ENCODE assay signal across 11 cellular contexts in the genomic region with DNA sequence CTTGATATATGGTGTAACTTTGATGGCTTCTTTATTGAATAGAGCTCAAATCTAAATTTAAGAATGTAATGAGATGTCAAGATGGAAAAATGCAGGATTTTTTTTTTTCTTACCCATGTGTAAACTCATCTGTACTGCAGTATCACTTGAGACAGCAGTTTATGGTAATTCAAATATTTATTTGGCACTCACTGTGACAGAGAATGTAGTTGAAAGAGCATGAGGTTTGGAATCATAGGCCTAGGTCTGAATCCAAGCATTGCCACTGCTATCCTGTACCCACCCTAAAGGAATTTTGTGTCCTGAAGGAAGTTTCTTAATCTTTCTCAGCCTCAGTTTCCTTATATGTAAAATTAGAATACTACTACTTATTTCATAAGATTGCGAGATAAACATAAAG. TPM values are rescaled to one million over a fixed set of nuclear protein-coding genes. Genes with fewer than 3 reads are reported as not detected.
DNase-seq lines count a peak whose midpoint lies in the region; ATAC-seq and TF ChIP-seq lines count a peak whose summit lies in the region.
"Had no signal": no experiment of that assay in that cellular context is flagged by ENCODE, and none has a peak within 500 bp of the region (broad histone marks: within the 10 kb centered on the region; RNA-seq: fewer than 3 reads in every experiment).

No MANE protein-coding gene starts in this region.

- H3F3A ChIP-seq in SU-DHL-6 (ENCODE audit: insufficient read depth): peaks cover 11% of the 10 kb centered on the region; the same call in 1 of the 2 replicates

- H3K4me1 ChIP-seq in left ventricle myocardium inferior (peaks cover 81% of the 10 kb centered on the region), right cardiac atrium (ENCODE audit: control insufficient read depth, insufficient read depth, low read length) (no peaks in the 10 kb centered on the region), hepatocyte (ENCODE audit: insufficient read depth) (peaks cover 10% of the 10 kb centered on the region), upper lobe of left lung (peaks cover 41 to 61% (median 45%) of the 10 kb centered on the region in 4 donors)

- TF ChIP-seq CTCF in left ventricle myocardium inferior (IDR thresholded peaks at IDR 0.05; ENCODE audit: borderline replicate concordance): no peak
- no peak for TF ChIP-seq CTCF in SU-DHL-6 (IDR thresholded peaks at IDR 0.05; ENCODE audit: insufficient read depth, low read length, poor library complexity, severe bottlenecking)
- no peak for TF ChIP-seq CTCF in hepatocyte (IDR thresholded peaks at IDR 0.05; ENCODE audit: poor library complexity)
- no peak for TF ChIP-seq CTCF in upper lobe of left lung (IDR thresholded peaks at IDR 0.05)

- H2AFZ ChIP-seq in SU-DHL-6 (ENCODE audit: low read depth, low read length, severe bottlenecking): no peak overlapping the region
- no peak overlapping the region for H2AFZ ChIP-seq in hepatocyte

- WGBS in right cardiac atrium: 98% methylated on average over 1 of the region's 1 CpG
- 90% methylated on average over 1 of the region's 1 CpG for WGBS in hepatocyte (ENCODE audit: low lambda C conversion rate, missing lambda C conversion rate)
- WGBS in upper lobe of left lung, 2 donors: 67 to 70% methylated on average over 1 of the region's 1 CpG

- peaks cover 4% of the 10 kb centered on the region for H3K36me3 ChIP-seq in left ventricle myocardium inferior
- 0 out of 2 replicates have a peak, but pooled peaks cover 5% of the 10 kb centered on the region for H3K36me3 ChIP-seq in SU-DHL-6 (ENCODE audit: low read length)
- no peaks in the 10 kb centered on the region for H3K36me3 ChIP-seq in hepatocyte (replicated peaks; ENCODE audit: insufficient read depth, low read depth)
- H3K36me3 ChIP-seq in upper lobe of left lung: no peaks in the 10 kb centered on the region
- H3K36me3 ChIP-seq: tibial nerve had no signal

- intact Hi-C loops in left ventricle myocardium inferior (cut with micrococcal nuclease) (no loop called here), right cardiac atrium (cut with DNase I) (no loop called here)

- H3K9me2 ChIP-seq in SU-DHL-6 (replicated peaks; ENCODE audit: insufficient read depth, low read length): no peaks in the 10 kb centered on the region
- H3K9me2 ChIP-seq in hepatocyte (replicated peaks; ENCODE audit: insufficient read depth): no peaks in the 10 kb centered on the region

- H3K9me3 ChIP-seq in left ventricle myocardium inferior (replicated peaks) (no peaks in the 10 kb centered on the region), right cardiac atrium (ENCODE audit: control insufficient read depth, low read length) (no peaks in the 10 kb centered on the region), SU-DHL-6 (ENCODE audit: insufficient read depth, low read length) (no peaks in the 10 kb centered on the region), hepatocyte (ENCODE audit: low read depth) (no peaks in the 10 kb centered on the region), upper lobe of left lung (no peaks in the 10 kb centered on the region)
- H3K9me3 ChIP-seq: tibial nerve had no signal

- H3K27ac ChIP-seq in left ventricle myocardium inferior (replicated peaks) (peak overlapping the region; percentile 94), right cardiac atrium (ENCODE audit: low read length) (no peak overlapping the region), SU-DHL-6 (ENCODE audit: low read depth, low read length) (peak overlapping the region; percentile 47), hepatocyte (peak overlapping the region; percentile 53), upper lobe of left lung (peak overlapping the region in 3 of 4 donors; percentile 49 to 100 (median 72))

- H3K27me3 ChIP-seq in left ventricle myocardium inferior (ENCODE audit: low read depth) (no peaks in the 10 kb centered on the region), right cardiac atrium (ENCODE audit: control insufficient read depth, insufficient read depth) (no peaks in the 10 kb centered on the region), SU-DHL-6 (ENCODE audit: low read length) (no peaks in the 10 kb centered on the region), hepatocyte (no peaks in the 10 kb centered on the region), upper lobe of left lung (no peaks in the 10 kb centered on the region)
- H3K27me3 ChIP-seq: tibial nerve had no signal

- H3K4me2 ChIP-seq in SU-DHL-6 (ENCODE audit: low read depth, low read length, poor library complexity, severe bottlenecking) (peak overlapping the region; percentile 79), hepatocyte (peak overlapping the region; percentile 76)

- no peak for DNase-seq in left ventricle myocardium inferior
- DNase-seq in right cardiac atrium: no peak
- no peak for DNase-seq in hepatocyte (ENCODE audit: low spot score)
- DNase-seq in upper lobe of left lung: no peak
- DNase-seq in HK-2 (ENCODE audit: unreplicated experiment): no peak
- DNase-seq: NCI-H146; stimulated activated CD4-positive, alpha-beta T cell treated with anti-CD3 and anti-CD28 coated beads, Interleukin-2, amount 100 ng/mL, for 48 hours had no signal

- TF ChIP-seq POLR2A in upper lobe of left lung (IDR thresholded peaks at IDR 0.05): no peak

- TF ChIP-seq EP300 in upper lobe of left lung (IDR thresholded peaks at IDR 0.05): no peak

- H3K4me3 ChIP-seq in left ventricle myocardium inferior: peak overlapping the region; percentile 6
- H3K4me3 ChIP-seq in right cardiac atrium (ENCODE audit: low read length): no peak overlapping the region
- H3K4me3 ChIP-seq in SU-DHL-6 (ENCODE audit: insufficient read depth, low read length, poor library complexity, severe bottlenecking): peak overlapping the region; percentile 40
- H3K4me3 ChIP-seq in hepatocyte: no peak overlapping the region
- no peak overlapping the region for H3K4me3 ChIP-seq in upper lobe of left lung
- H3K4me3 ChIP-seq: tibial nerve had no signal

- no peak for ATAC-seq in right cardiac atrium
- ATAC-seq in upper lobe of left lung (ENCODE audit: low FRiP score in 2 of 2): no peak
- ATAC-seq in GM19467 (IDR thresholded peaks at IDR 0.05; ENCODE audit: unreplicated experiment): no peak
- no peak for ATAC-seq in HG02938 (IDR thresholded peaks at IDR 0.05; ENCODE audit: unreplicated experiment)

- peak overlapping the region; percentile 24 for H3K9ac ChIP-seq in SU-DHL-6 (ENCODE audit: low read length)

- peaks cover 81% of the 10 kb centered on the region for H3K79me2 ChIP-seq in SU-DHL-6 (ENCODE audit: insufficient read depth, low read length)
- H3K79me2 ChIP-seq in hepatocyte: peaks cover 81% of the 10 kb centered on the region

- H4K20me1 ChIP-seq in SU-DHL-6 (ENCODE audit: low read depth, low read length) (peaks cover 5% of the 10 kb centered on the region), hepatocyte (ENCODE audit: insufficient read depth, poor library complexity, severe bottlenecking) (peaks cover 60% of the 10 kb centered on the region)

RNA-seq across cellular contexts. Expression of gene CREB1, which starts 3.8 kb away (rescaled TPM):
- total RNA-seq in left ventricle myocardium inferior (50.5 TPM), right cardiac atrium (10 to 100 TPM; 43.4 to 59.3 (median 49.3) TPM), hepatocyte (40.8 and 42.0 TPM in 2 replicates), upper lobe of left lung (10 to 100 TPM; 15.7 to 75.5 (median 41.8) TPM)
- polyA plus RNA-seq in right cardiac atrium (6.2 TPM), hepatocyte (21.9 and 22.6 TPM in 2 replicates)

Comparison
In these comparisons a context has a peak if more than half of its experiments do, and no peak if none do; other contexts are left out.
1. H3K4me3 ChIP-seq: peak in left ventricle myocardium inferior (single experiment) and SU-DHL-6 (single experiment); none in right cardiac atrium (single experiment), hepatocyte (single experiment) and upper lobe of left lung (0 of 4).